In genomic region chr1:62407398-62408009, GRCh38 we compare ENCODE assay signal across 8 cellular contexts. TPM values are rescaled to one million over a fixed set of nuclear protein-coding genes. Genes with fewer than 3 reads are reported as not detected.
DNase-seq lines count a peak whose midpoint lies in the region; ATAC-seq, FAIRE-seq and TF ChIP-seq lines count a peak whose summit lies in the region.

No MANE protein-coding gene starts in this region.

- H4K5ac ChIP-seq in H1 (ENCODE audit: insufficient read length, low read depth, low read length): no peak overlapping the region

- DNase-seq in stimulated activated CD4-positive, alpha-beta T cell treated with anti-CD3 and anti-CD28 coated beads, Interleukin-2, amount 100 ng/mL, for 48 hours: peak; percentile 2 to 4
- DNase-seq in stimulated activated CD4-positive, alpha-beta T cell treated with anti-CD3 and anti-CD28 coated beads, Interleukin-4, amount 100 ng/mL, for 1 hour: no peak
- DNase-seq in KG1 (lab: John Stamatoyannopoulos, UW) (peak; percentile 44), OCI-M2 (lab: John Stamatoyannopoulos, UW; ENCODE audit: unreplicated experiment) (peak; percentile 7), H1 (ENCODE audit: low read depth in 1 of 2, low spot score in 2 of 2) (no peak), middle frontal gyrus (ENCODE audit: extremely low spot score, low spot score) (peak; percentile 80)

- no peak overlapping the region for H3K4ac ChIP-seq in H1 (replicated peaks; ENCODE audit: insufficient read length, low read depth, low read length)

- POLR2A ChIA-PET in H1 (lab: Charles Lee; ENCODE audit: partially characterized antibody): interaction anchor here (0.7 to 2.0 kb wide), 5 partner anchors 16 to 232 kb away, joined by 3 to 7 read pairs (median 3); no protein-coding TSS in a partner anchor

- peaks cover 0 to 5% (median 2%) of the 10 kb centered on the region in 4 experiments; a peak in 4 of 7 replicates for H3K4me1 ChIP-seq in H1 (replicated peaks in 1 of 4; ENCODE audit: control insufficient read depth in 3 of 4, insufficient read depth in 4 of 4, low read length in 3 of 4)

- CTCF ChIA-PET in H1 (lab: Charles Lee; ENCODE audit: partially characterized antibody): interaction anchor here (0.6 to 15.5 kb wide), 25 partner anchors 15 to 325 kb away, joined by 3 to 191 read pairs (median 4); no protein-coding TSS in a partner anchor

- H3K18ac ChIP-seq in H1 (ENCODE audit: extremely low read depth, low read length): no peak overlapping the region

- no peak overlapping the region for H3K9ac ChIP-seq in H1 (replicated peaks in 1 of 4; ENCODE audit: extremely low read depth in 1 of 4, low read depth in 3 of 4, low read length in 3 of 4)

- H2AK5ac ChIP-seq in H1 (ENCODE audit: low read depth, low read length): no peak overlapping the region

- no peaks in the 10 kb centered on the region for H3K79me2 ChIP-seq in H1 (ENCODE audit: control insufficient read depth in 1 of 2, insufficient read depth in 2 of 2, low read length in 2 of 2)

- TF ChIP-seq CTCF in H1 (IDR thresholded peaks at IDR 0.05; ENCODE audit: control extremely low read depth in 1 of 3, insufficient read depth in 1 of 3, low read depth in 1 of 3, low read length in 3 of 3): peak in 2 of 3 experiments; percentile 63 to 74; a peak in 3 of 4 replicates

- H4K20me1 ChIP-seq in H1 (replicated peaks in 1 of 2; ENCODE audit: control insufficient read depth in 1 of 2, insufficient read depth in 2 of 2, low read length in 2 of 2): no peaks in the 10 kb centered on the region

- no peak overlapping the region for H3K56ac ChIP-seq in H1 (replicated peaks; ENCODE audit: insufficient read length, low read depth, low read length)

- H3K4me2 ChIP-seq in H1 (ENCODE audit: insufficient read depth in 1 of 2, low read depth in 2 of 2, low read length in 2 of 2): no peak overlapping the region

- FAIRE-seq in H1 (lab: Jason Lieb, UNC): peak; percentile 91

- ATAC-seq in HG02623 (IDR thresholded peaks at IDR 0.05; ENCODE audit: unreplicated experiment) (no peak), GM18873 (IDR thresholded peaks at IDR 0.05; ENCODE audit: low FRiP score, unreplicated experiment) (no peak)

- no peak overlapping the region for H4K91ac ChIP-seq in H1 (replicated peaks; ENCODE audit: insufficient read length, low read length)

- no peaks in the 10 kb centered on the region; the same call in 1 of the 2 replicates for H3K23me2 ChIP-seq in H1 (ENCODE audit: low read depth, low read length)

- H2BK12ac ChIP-seq in H1 (ENCODE audit: low read depth, low read length): no peak overlapping the region

- no peak overlapping the region for H3K14ac ChIP-seq in H1 (ENCODE audit: insufficient read length)

- H3K79me1 ChIP-seq in H1 (ENCODE audit: low read depth, low read length): no peaks in the 10 kb centered on the region

- H3K23ac ChIP-seq in H1 (ENCODE audit: insufficient read length): no peak overlapping the region

- H4K8ac ChIP-seq in H1 (ENCODE audit: extremely low read depth, insufficient read depth, low read length): no peak overlapping the region

- no peak for TF ChIP-seq EP300 in H1 (IDR thresholded peaks at IDR 0.05; ENCODE audit: borderline replicate concordance in 1 of 2, low read depth in 2 of 2, low read length in 2 of 2)

- H3K27me3 ChIP-seq in H1 (replicated peaks in 1 of 4; ENCODE audit: control insufficient read depth in 3 of 4, extremely low read depth in 1 of 4, insufficient read depth in 3 of 4, low read length in 3 of 4): peaks cover 0 to 3% (median 0%) of the 10 kb centered on the region in 4 experiments; a peak in 1 of 7 replicates

- H3K9me3 ChIP-seq in H1 (ENCODE audit: insufficient read depth in 2 of 2, low read depth in 1 of 2, low read length in 1 of 2): no peaks in the 10 kb centered on the region

- TF ChIP-seq POLR2A in H1 (IDR thresholded peaks at IDR 0.05; ENCODE audit: control extremely low read depth in 1 of 2, low read depth in 2 of 2, low read length in 2 of 2): no peak

- no peak overlapping the region for H2BK20ac ChIP-seq in H1 (ENCODE audit: low read length)

- H2AFZ ChIP-seq in H1 (ENCODE audit: low read length): no peak overlapping the region

- TF ChIP-seq RAD21 in H1 (IDR thresholded peaks at IDR 0.05 in 1 of 2, conservative IDR thresholded peaks at IDR 0.05 in 1 of 2; ENCODE audit: low read depth in 2 of 2, low read length in 2 of 2): peak; percentile 91 to 93

- no peak overlapping the region for H3K27ac ChIP-seq in H1 (ENCODE audit: low read depth, low read length)

- no peaks in the 10 kb centered on the region for H3K36me3 ChIP-seq in H1 (ENCODE audit: control insufficient read depth in 2 of 4, insufficient read depth in 4 of 4, low read length in 3 of 4)

- H2BK120ac ChIP-seq in H1 (replicated peaks; ENCODE audit: low read depth, low read length): no peak overlapping the region

- H2BK5ac ChIP-seq in H1 (ENCODE audit: low read depth, low read length): no peak overlapping the region

- H2BK15ac ChIP-seq in H1 (ENCODE audit: low read length): no peak overlapping the region

- no peak overlapping the region for H3K4me3 ChIP-seq in H1 (ENCODE audit: extremely low read depth in 1 of 4, insufficient read depth in 2 of 4, low read depth in 3 of 4, low read length in 4 of 4)

- WGBS in H1 (ENCODE audit: extremely low coverage in 1 of 2, insufficient coverage in 1 of 2, insufficient read length in 1 of 2, insufficient replicate concordance in 2 of 2, low coverage in 1 of 2, low lambda C conversion rate in 2 of 2, missing lambda C conversion rate in 1 of 2), 2 experiments: 69% methylated on average over 12 of the region's 12 CpGs; no CpG with 5 or more reads in 1 of the 2 experiments

TF ChIP-seq in H1, 55 proteins besides CTCF, POLR2A, EP300 and RAD21:
- TF ChIP-seq SIN3A (conservative IDR thresholded peaks at IDR 0.05 in 1 of 2, IDR thresholded peaks at IDR 0.05 in 1 of 2; ENCODE audit: low read depth in 1 of 2, low read length in 2 of 2) (no peak), KDM5A (IDR thresholded peaks at IDR 0.05; ENCODE audit: low read length) (no peak), GTF2F1 (IDR thresholded peaks at IDR 0.05; ENCODE audit: borderline replicate concordance, low read depth, low read length) (no peak), USF2 (IDR thresholded peaks at IDR 0.05; ENCODE audit: low read length) (no peak)

RNA-seq across cellular contexts. Expression of gene USP1, which starts 29.3 kb away (rescaled TPM):
- total RNA-seq in H1 (2021; fragmentation: NEBNext Ultra II Directional; extraction: Animal tissue kit (Norgen Biotek cat#: 25700)): 48.3 and 49.6 TPM in 2 replicates
- polyA plus RNA-seq in H1 (2011; rRNA removed): 7.3 and 9.1 TPM in 2 replicates
- polyA plus RNA-seq in H1 (2011; cell fraction: cytosol; rRNA removed): 13.5 TPM
- 4.5 TPM for polyA plus RNA-seq in H1 (2011; cell fraction: nucleus; rRNA removed)
- polyA plus RNA-seq in H1 (2012, experiment 1 of 2): 15.2 to 32.6 TPM (median 18.3 TPM) in 4 replicates
- 2.5 TPM for polyA plus RNA-seq in H1 (2012, experiment 2 of 2)
- 33.4 TPM for polyA plus RNA-seq in H1 (2013, experiment 1 of 2)
- 33.8 TPM for polyA plus RNA-seq in H1 (2013, experiment 2 of 2)
- 9.6 and 12.9 TPM in 2 replicates for polyA minus RNA-seq in H1 (2011; rRNA and poly(A)+ RNA removed)
- polyA minus RNA-seq in H1 (2011; cell fraction: cytosol; rRNA and poly(A)+ RNA removed): 14.9 TPM
- polyA minus RNA-seq in H1 (2011; cell fraction: nucleus; rRNA and poly(A)+ RNA removed): 14.8 TPM

Comparison
In these comparisons a context has a peak if more than half of its experiments do, and no peak if none do; other contexts are left out.
1. DNase-seq: peak in stimulated activated CD4-positive, alpha-beta T cell treated with anti-CD3 and anti-CD28 coated beads, Interleukin-2, amount 100 ng/mL, for 48 hours (2 of 2), KG1 (single experiment), OCI-M2 (single experiment) and middle frontal gyrus (single experiment); none in stimulated activated CD4-positive, alpha-beta T cell treated with anti-CD3 and anti-CD28 coated beads, Interleukin-4, amount 100 ng/mL, for 1 hour (single experiment) and H1 (0 of 2).